ENCODE assay signal across 21 cellular contexts in genomic region chr2:69195706-69196105, GRCh38.
A peak's percentile ranks its signal among the peaks of the same experiment; 100 is the strongest.
DNase-seq lines count a peak whose midpoint lies in the region; ATAC-seq, FAIRE-seq and TF ChIP-seq lines count a peak whose summit lies in the region.
"Had no signal": no experiment of that assay in that cellular context is flagged by ENCODE, and none has a peak within 500 bp of the region (broad histone marks: within the 10 kb centered on the region; RNA-seq: fewer than 3 reads in every experiment).

No MANE protein-coding gene starts in this region.

- H3K4me1 ChIP-seq in endothelial cell of umbilical vein (ENCODE audit: control insufficient read depth, extremely low read depth, insufficient read depth, low read length) (peaks cover 10% of the 10 kb centered on the region), mesenchymal stem cell (ENCODE audit: control insufficient read depth, insufficient read depth, low read depth, low read length) (peaks cover 4% of the 10 kb centered on the region), tibial artery (peaks cover 0 to 48% (median 19%) of the 10 kb centered on the region in 4 donors)

- FAIRE-seq in endothelial cell of umbilical vein (lab: Jason Lieb, UNC): peak; percentile 55
- FAIRE-seq: A549, GM12891, GM18507 had no signal

- POLR2A ChIA-PET in endothelial cell of umbilical vein (lab: Charles Lee): no interaction called here

- H3K9me3 ChIP-seq in endothelial cell of umbilical vein (replicated peaks; ENCODE audit: control insufficient read depth, insufficient read depth, low read length) (no peaks in the 10 kb centered on the region), mesenchymal stem cell (ENCODE audit: control insufficient read depth, low read length) (no peaks in the 10 kb centered on the region), tibial artery (no peaks in the 10 kb centered on the region)
- H3K9me3 ChIP-seq: A549 had no signal

- H3K27me3 Mint-ChIP-seq in HFFc6 (ENCODE audit: insufficient read depth) (no peaks in the 10 kb centered on the region; the same call in 1 of the 2 replicates), CD14-positive monocyte (ENCODE audit: low read depth in 3 of 3) (peaks cover 2 to 10% (median 4%) of the 10 kb centered on the region in 3 donors), nephron progenitor cell (ENCODE audit: low read depth, poor library complexity) (no peaks in the 10 kb centered on the region)

- no peaks in the 10 kb centered on the region for H3K79me1 ChIP-seq in mesenchymal stem cell (replicated peaks; ENCODE audit: low read length, poor library complexity, severe bottlenecking)

- H3K4me2 ChIP-seq in endothelial cell of umbilical vein (ENCODE audit: insufficient read depth, low read length) (peak overlapping the region; percentile 32), mesenchymal stem cell (ENCODE audit: low read length, poor library complexity, severe bottlenecking) (no peak overlapping the region)
- H3K4me2 ChIP-seq: A549 had no signal

- no peak for TF ChIP-seq POLR2A in endothelial cell of umbilical vein (IDR thresholded peaks at IDR 0.05; ENCODE audit: low read depth, low read length)

- DNase-seq in HFFc6: no peak
- peak; percentile 36 for DNase-seq in endothelial cell of umbilical vein (ENCODE audit: low read depth, low spot score)
- DNase-seq in mesenchymal stem cell: no peak
- no peak for DNase-seq in tibial artery
- DNase-seq in CD14-positive monocyte (ENCODE audit: low spot score): no peak
- DNase-seq in nephron progenitor cell: no peak
- DNase-seq: COR-L47, GF-D8, Kasumi-1, NCI-H1105, NCI-H1694 treated with DMSO at 0.1 percent for 48 hours, NCI-H2107, NCI-H2227 treated with DMSO at 0.1 percent for 48 hours, NCI-H524 treated with DMSO at 0.1 percent for 48 hours had no signal

- TF ChIP-seq CTCF in HFFc6 (IDR thresholded peaks at IDR 0.05) (no peak), endothelial cell of umbilical vein (IDR thresholded peaks at IDR 0.05; ENCODE audit: extremely low read depth in 1 of 2, insufficient read depth in 1 of 2, low read depth in 1 of 2, low read length in 2 of 2) (no peak), tibial artery (IDR thresholded peaks at IDR 0.05) (no peak), CD14-positive monocyte (IDR thresholded peaks at IDR 0.05) (no peak), nephron progenitor cell (IDR thresholded peaks at IDR 0.05) (no peak)

- H3K27me3 ChIP-seq in endothelial cell of umbilical vein (ENCODE audit: control insufficient read depth in 2 of 2, insufficient read depth in 2 of 2, low read length in 2 of 2): no peaks in the 10 kb centered on the region
- no peaks in the 10 kb centered on the region for H3K27me3 ChIP-seq in mesenchymal stem cell (ENCODE audit: control insufficient read depth in 1 of 2, insufficient read depth in 1 of 2, low read length in 2 of 2)
- no peaks in the 10 kb centered on the region for H3K27me3 ChIP-seq in tibial artery

- no peak overlapping the region for H4K8ac ChIP-seq in mesenchymal stem cell (ENCODE audit: low read length)

- H3K14ac ChIP-seq in mesenchymal stem cell (ENCODE audit: low read length in 2 of 2): no peak overlapping the region

- no peaks in the 10 kb centered on the region for H4K20me1 ChIP-seq in endothelial cell of umbilical vein (replicated peaks; ENCODE audit: control insufficient read depth, extremely low read depth, insufficient read depth, low read length)

- H3K9ac ChIP-seq in endothelial cell of umbilical vein (replicated peaks; ENCODE audit: extremely low read depth, insufficient read depth, low read length): no peak overlapping the region
- peak overlapping the region; percentile 70 for H3K9ac ChIP-seq in mesenchymal stem cell (ENCODE audit: low read length)

- H3K27ac ChIP-seq in endothelial cell of umbilical vein (ENCODE audit: insufficient read depth, low read depth, low read length) (no peak overlapping the region), mesenchymal stem cell (ENCODE audit: low read length, poor library complexity, severe bottlenecking) (no peak overlapping the region), tibial artery (peak overlapping the region; percentile 56 to 70)
- H3K27ac ChIP-seq: A549, C4-2B had no signal

- no peak overlapping the region for H3K4ac ChIP-seq in mesenchymal stem cell (ENCODE audit: low read depth in 1 of 2, low read length in 2 of 2)

- no peaks in the 10 kb centered on the region for H3K36me3 ChIP-seq in endothelial cell of umbilical vein (ENCODE audit: control insufficient read depth in 2 of 2, extremely low read depth in 1 of 2, insufficient read depth in 2 of 2, low read length in 2 of 2)
- peaks cover 17 to 32% of the 10 kb centered on the region in 2 experiments for H3K36me3 ChIP-seq in mesenchymal stem cell (ENCODE audit: control insufficient read depth in 1 of 2, insufficient read depth in 2 of 2, low read depth in 1 of 2, low read length in 2 of 2)
- peaks cover 17 to 36% (median 32%) of the 10 kb centered on the region in 3 donors for H3K36me3 ChIP-seq in tibial artery

- dilution Hi-C loops in endothelial cell of umbilical vein (cut with MboI; ENCODE audit: extremely low pct_ligation_motif_present, low sequenced_read_pairs): no loop called here

- H3K23ac ChIP-seq in mesenchymal stem cell (ENCODE audit: low read length in 2 of 2): no peak overlapping the region

- no peak overlapping the region for H2AK5ac ChIP-seq in mesenchymal stem cell (ENCODE audit: low read length, severe bottlenecking)

- H2BK15ac ChIP-seq in mesenchymal stem cell (ENCODE audit: low read depth, poor library complexity, severe bottlenecking): no peak overlapping the region

- no peak overlapping the region for H2AFZ ChIP-seq in endothelial cell of umbilical vein (ENCODE audit: low read depth, low read length)
- no peak overlapping the region for H2AFZ ChIP-seq in mesenchymal stem cell (ENCODE audit: low read depth, low read length)

- intact Hi-C loops in endothelial cell of umbilical vein (cut with micrococcal nuclease) (no loop called here), tibial artery (cut with DNase I; ENCODE audit: low total_unique reads) (no loop called here), CD14-positive monocyte (cut with micrococcal nuclease) (loop anchor here (10.0 kb wide), 1 partner anchor 51 kb away; no protein-coding TSS in a partner anchor)

- H3K27ac Mint-ChIP-seq in HFFc6: peak overlapping the region; percentile 98
- no peak overlapping the region for H3K27ac Mint-ChIP-seq in CD14-positive monocyte
- H3K27ac Mint-ChIP-seq in nephron progenitor cell: no peak overlapping the region
- H3K27ac Mint-ChIP-seq: IgD-negative memory B cell had no signal

- no peak overlapping the region for H4K91ac ChIP-seq in mesenchymal stem cell (ENCODE audit: low read length)

- H2BK120ac ChIP-seq in mesenchymal stem cell (ENCODE audit: low read depth, low read length): no peak overlapping the region

- H3K9me1 ChIP-seq in endothelial cell of umbilical vein (replicated peaks; ENCODE audit: control insufficient read depth, extremely low read depth, insufficient read depth, low read length): no peaks in the 10 kb centered on the region

- no peaks in the 10 kb centered on the region for H3K9me3 Mint-ChIP-seq in HFFc6
- H3K9me3 Mint-ChIP-seq in CD14-positive monocyte: no peaks in the 10 kb centered on the region
- no peaks in the 10 kb centered on the region for H3K9me3 Mint-ChIP-seq in nephron progenitor cell
- H3K9me3 Mint-ChIP-seq: IgD-negative memory B cell had no signal

- no peak overlapping the region for H3K4me3 ChIP-seq in endothelial cell of umbilical vein (replicated peaks in 1 of 3; ENCODE audit: insufficient read depth in 1 of 3, low read depth in 1 of 3, low read length in 3 of 3)
- no peak overlapping the region for H3K4me3 ChIP-seq in mesenchymal stem cell (ENCODE audit: insufficient read depth in 1 of 2, low read depth in 1 of 2, low read length in 2 of 2)
- H3K4me3 ChIP-seq in tibial artery: no peak overlapping the region
- H3K4me3 ChIP-seq: A549 had no signal

- H3K4me1 Mint-ChIP-seq in HFFc6 (ENCODE audit: low read depth): peaks cover 46% of the 10 kb centered on the region
- no peaks in the 10 kb centered on the region for H3K4me1 Mint-ChIP-seq in CD14-positive monocyte
- peaks cover 10% of the 10 kb centered on the region for H3K4me1 Mint-ChIP-seq in nephron progenitor cell

- no peak overlapping the region for H3K18ac ChIP-seq in mesenchymal stem cell (ENCODE audit: low read depth in 1 of 2, low read length in 2 of 2)

- no TSS peak for BruUV-seq in endothelial cell of umbilical vein (replicated peaks; lab: Mats Ljungman, UMichigan)

- CTCF ChIA-PET in endothelial cell of umbilical vein (lab: Charles Lee): interaction anchor here (0.7 to 2.7 kb wide), 6 partner anchors 8 to 111 kb away, joined by 3 to 10 read pairs (median 3); no protein-coding TSS in a partner anchor

- no peak for ATAC-seq in HG03432 (IDR thresholded peaks at IDR 0.05; ENCODE audit: unreplicated experiment)
- ATAC-seq in GM18520 (IDR thresholded peaks at IDR 0.05; ENCODE audit: unreplicated experiment): no peak

- H2BK12ac ChIP-seq in mesenchymal stem cell (ENCODE audit: low read length in 2 of 2): no peak overlapping the region

- H3K79me2 ChIP-seq in endothelial cell of umbilical vein (ENCODE audit: control insufficient read depth, insufficient read depth, low read length): no peaks in the 10 kb centered on the region

- no peak overlapping the region for H2BK5ac ChIP-seq in mesenchymal stem cell (ENCODE audit: low read depth, low read length, poor library complexity, severe bottlenecking)

- H3K36me3 Mint-ChIP-seq in HFFc6 (ENCODE audit: low read depth) (peaks cover 48% of the 10 kb centered on the region), CD14-positive monocyte (no peaks in the 10 kb centered on the region), nephron progenitor cell (ENCODE audit: low read depth) (peaks cover 74% of the 10 kb centered on the region)
- H3K36me3 Mint-ChIP-seq: IgD-negative memory B cell had no signal

- H3K4me3 Mint-ChIP-seq in HFFc6 (no peak overlapping the region), CD14-positive monocyte (no peak overlapping the region), nephron progenitor cell (no peak overlapping the region)
- H3K4me3 Mint-ChIP-seq: IgD-negative memory B cell had no signal

TF ChIP-seq in endothelial cell of umbilical vein, 7 proteins besides CTCF, POLR2A, EP300 and RAD21:
- TF ChIP-seq JUN (IDR thresholded peaks at IDR 0.05; ENCODE audit: borderline replicate concordance, insufficient read depth, insufficient read length, low read depth): no peak
- no peak for TF ChIP-seq MYC (IDR thresholded peaks at IDR 0.05; ENCODE audit: low read depth, low read length)
- no peak for TF ChIP-seq MAX (IDR thresholded peaks at IDR 0.05; ENCODE audit: insufficient read depth, insufficient read length)
- TF ChIP-seq GATA2 (IDR thresholded peaks at IDR 0.05; ENCODE audit: insufficient read depth, insufficient read length, low read depth, low read length): no peak
- no peak for TF ChIP-seq EZH2 (IDR thresholded peaks at IDR 0.05; ENCODE audit: borderline replicate concordance, low read depth, low read length, severe bottlenecking)
- no peak for TF ChIP-seq POLR2AphosphoS5 (IDR thresholded peaks at IDR 0.05; ENCODE audit: insufficient read depth, low read depth, low read length)
- no peak for TF ChIP-seq FOS (IDR thresholded peaks at IDR 0.05; ENCODE audit: borderline replicate concordance, insufficient read depth, low read length)
TF ChIP-seq in endothelial cell of umbilical vein: peak in this region for 0.

Comparison
In these comparisons a context has a peak if more than half of its experiments do, and no peak if none do; other contexts are left out.
1. H3K27ac ChIP-seq: peak in tibial artery (2 of 2); none in endothelial cell of umbilical vein (single experiment) and mesenchymal stem cell (single experiment).
2. intact Hi-C loops: an anchor here in CD14-positive monocyte (10.0 kb wide); none called in endothelial cell of umbilical vein and tibial artery.